21 cellular contexts compared by ENCODE assay signal in genomic region chr1:192632188-192632587, GRCh38. TPM values are rescaled to one million over a fixed set of nuclear protein-coding genes. Genes with fewer than 3 reads are reported as not detected.
DNase-seq lines count a peak whose midpoint lies in the region; ATAC-seq, FAIRE-seq and TF ChIP-seq lines count a peak whose summit lies in the region.
"Had no signal": no experiment of that assay in that cellular context is flagged by ENCODE, and none has a peak within 500 bp of the region (broad histone marks: within the 10 kb centered on the region; RNA-seq: fewer than 3 reads in every experiment).

No MANE protein-coding gene starts in this region.

- H3F3A ChIP-seq in DOHH2 (ENCODE audit: control insufficient read depth, insufficient read depth) (peaks cover 36% of the 10 kb centered on the region), OCI-LY1 (ENCODE audit: insufficient read depth, low read length) (peaks cover 5% of the 10 kb centered on the region; the same call in 1 of the 2 replicates)

- H3K4me1 ChIP-seq in DOHH2 (ENCODE audit: control insufficient read depth, low read length), result peaks cover 83% of the 10 kb centered on the region
- H3K4me1 ChIP-seq in OCI-LY1 (ENCODE audit: insufficient read depth, low read length, severe bottlenecking), result peaks cover 86% of the 10 kb centered on the region
- H3K4me1 ChIP-seq: A549 had no signal

- peak overlapping the region; percentile 88 for H3K4me2 ChIP-seq in DOHH2 (ENCODE audit: low read length)
- H3K4me2 ChIP-seq in OCI-LY1 (ENCODE audit: low read length), result peak overlapping the region; percentile 94
- H3K4me2 ChIP-seq: A549 had no signal

- peak overlapping the region; percentile 65 for H3K9ac ChIP-seq in OCI-LY1 (ENCODE audit: low read length)

- peak overlapping the region; percentile 97 for H3K27ac ChIP-seq in DOHH2 (ENCODE audit: low read depth, low read length)
- H3K27ac ChIP-seq in OCI-LY1 (ENCODE audit: low read depth, low read length, poor library complexity, severe bottlenecking), result peak overlapping the region; percentile 98
- H3K27ac ChIP-seq: A549, SK-N-MC had no signal

- H3K36me3 ChIP-seq in DOHH2 (ENCODE audit: control insufficient read depth, low read length) (peaks cover 15% of the 10 kb centered on the region), OCI-LY1 (ENCODE audit: insufficient read depth, low read length) (no peaks in the 10 kb centered on the region)

- H3K79me2 ChIP-seq in DOHH2 (ENCODE audit: control insufficient read depth, low read length) (peaks cover 77% of the 10 kb centered on the region), OCI-LY1 (ENCODE audit: insufficient read depth, low read length) (peaks cover 17% of the 10 kb centered on the region)

- H3K27ac Mint-ChIP-seq in mesothelial cell of epicardium, result peak overlapping the region; percentile 68
- H3K27ac Mint-ChIP-seq: IgD-negative memory B cell had no signal

- FAIRE-seq in GM19239 (lab: Jason Lieb, UNC), result no peak
- FAIRE-seq: A549, GM12891 had no signal

- no peak for ATAC-seq in HG02970 (IDR thresholded peaks at IDR 0.05; ENCODE audit: low FRiP score, unreplicated experiment)
- ATAC-seq: A549, Panc1, Right ventricle myocardium inferior had no signal

- no peaks in the 10 kb centered on the region for H3K27me3 Mint-ChIP-seq in mesothelial cell of epicardium (ENCODE audit: low read depth)

- H4K20me1 ChIP-seq in DOHH2 (ENCODE audit: control insufficient read depth, insufficient read depth, low read depth, low read length) (no peaks in the 10 kb centered on the region), OCI-LY1 (ENCODE audit: insufficient read depth, low read length) (no peaks in the 10 kb centered on the region)

- H3K9me2 ChIP-seq in DOHH2 (replicated peaks; ENCODE audit: control insufficient read depth, low read length) (no peaks in the 10 kb centered on the region), OCI-LY1 (ENCODE audit: low read depth, low read length) (no peaks in the 10 kb centered on the region)

- H3K9me3 ChIP-seq in DOHH2 (ENCODE audit: control insufficient read depth, insufficient read depth, low read length) (no peaks in the 10 kb centered on the region), OCI-LY1 (ENCODE audit: low read length) (no peaks in the 10 kb centered on the region)
- H3K9me3 ChIP-seq: A549 had no signal

- no peak for TF ChIP-seq CTCF in DOHH2 (IDR thresholded peaks at IDR 0.05; ENCODE audit: low read depth, low read length, poor library complexity, severe bottlenecking)
- no peak for TF ChIP-seq CTCF in OCI-LY1 (IDR thresholded peaks at IDR 0.05; ENCODE audit: low read length)
- no peak for TF ChIP-seq CTCF in mesothelial cell of epicardium (IDR thresholded peaks at IDR 0.05; ENCODE audit: unreplicated experiment)

- H3K27me3 ChIP-seq in DOHH2 (ENCODE audit: control insufficient read depth, low read length), result no peaks in the 10 kb centered on the region
- H3K27me3 ChIP-seq in OCI-LY1 (ENCODE audit: insufficient read depth, low read length), result no peaks in the 10 kb centered on the region

- H3K36me3 Mint-ChIP-seq in mesothelial cell of epicardium, result no peaks in the 10 kb centered on the region
- H3K36me3 Mint-ChIP-seq: IgD-negative memory B cell had no signal

- H3K4me3 ChIP-seq in DOHH2 (ENCODE audit: low read length) (peak overlapping the region; percentile 89), OCI-LY1 (ENCODE audit: low read depth, low read length, poor library complexity, severe bottlenecking) (no peak overlapping the region)
- H3K4me3 ChIP-seq: A549, SK-N-MC had no signal

- DNase-seq in astrocyte of the hippocampus (ENCODE audit: low read depth, low spot score) (peak; percentile 27), mesothelial cell of epicardium (ENCODE audit: low spot score in 2 of 2, unreplicated experiment in 2 of 2) (no peak), SIG-M5 (lab: John Stamatoyannopoulos, UW) (no peak), GM19239 (ENCODE audit: insufficient read length, low spot score) (no peak)
- no peak for DNase-seq in activated naive CD4-positive, alpha-beta T cell treated with anti-CD3 and anti-CD28 coated beads, Interleukin-2, amount 50 U/mL, for 16 hours
- DNase-seq: C1 segment of cervical spinal cord, GF-D8, H7, NCI-H187 treated with DMSO at 0.1 percent for 48 hours, NCI-H446 had no signal

- no peak overlapping the region for H3K4me3 Mint-ChIP-seq in mesothelial cell of epicardium
- H3K4me3 Mint-ChIP-seq: IgD-negative memory B cell had no signal

- no peaks in the 10 kb centered on the region for H3K9me3 Mint-ChIP-seq in mesothelial cell of epicardium
- H3K9me3 Mint-ChIP-seq: IgD-negative memory B cell had no signal

- H2AFZ ChIP-seq in OCI-LY1 (ENCODE audit: low read length), result no peak overlapping the region

- peaks cover 59% of the 10 kb centered on the region for H3K4me1 Mint-ChIP-seq in mesothelial cell of epicardium

RNA-seq across cellular contexts. Expression of gene RGS13, which starts 3.8 kb away (rescaled TPM):
- total RNA-seq in mesothelial cell of epicardium, result 1.1 to 1.8 TPM (median 1.2 TPM) in 3 replicates
- total RNA-seq: Daoy, H7, HT-29, Right ventricle myocardium inferior had no signal

RNA-seq across cellular contexts. Expression of gene RGS1, which starts 56.6 kb away (rescaled TPM):
- total RNA-seq in mesothelial cell of epicardium, result 0.38 to 0.40 TPM in 2 of 3 replicates, not detected in the other
- total RNA-seq: Daoy, H7, HT-29 had no signal
